Comparison of ENCODE assay signal across 19 cellular contexts in the genomic region with DNA sequence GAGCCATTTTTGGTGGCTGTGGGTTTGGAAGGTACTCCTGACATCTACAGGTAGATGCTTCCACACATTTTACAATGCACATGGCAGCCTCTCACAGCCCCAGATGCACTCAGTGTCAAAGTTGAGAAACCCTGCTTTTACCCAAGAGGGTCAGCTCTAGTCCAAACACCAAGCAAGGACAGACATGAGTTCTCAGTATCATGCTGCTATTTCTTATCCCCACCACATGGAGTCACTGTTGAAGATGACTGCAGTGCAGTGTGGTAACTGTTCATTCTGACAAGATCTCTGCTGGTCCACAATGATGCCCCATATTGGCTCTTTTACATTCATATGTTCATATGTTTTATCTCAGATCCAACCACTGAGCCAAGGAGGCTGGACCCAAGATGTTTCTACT. TPM values are rescaled to one million over a fixed set of nuclear protein-coding genes. Genes with fewer than 3 reads are reported as not detected.
DNase-seq lines count a peak whose midpoint lies in the region; TF ChIP-seq lines count a peak whose summit lies in the region.
"Had no signal": no experiment of that assay in that cellular context is flagged by ENCODE, and none has a peak within 500 bp of the region (broad histone marks: within the 10 kb centered on the region; RNA-seq: fewer than 3 reads in every experiment).

No MANE protein-coding gene starts in this region.

- peaks cover 17% of the 10 kb centered on the region for H3K9me3 ChIP-seq in endodermal cell (ENCODE audit: control insufficient read depth, low read length)
- H3K9me3 ChIP-seq in neural progenitor cell (ENCODE audit: low read depth), result no peaks in the 10 kb centered on the region
- H3K9me3 ChIP-seq: BE2C, Peyer's patch, SK-N-SH had no signal

- no peaks in the 10 kb centered on the region for H4K20me1 ChIP-seq in neural progenitor cell (ENCODE audit: low read depth)

- H3K4me2 ChIP-seq in neural progenitor cell, result no peak overlapping the region
- H3K4me2 ChIP-seq: SK-N-SH had no signal

- H3K36me3 ChIP-seq in endodermal cell (ENCODE audit: control insufficient read depth, insufficient read depth, low read length) (no peaks in the 10 kb centered on the region), neural progenitor cell (no peaks in the 10 kb centered on the region)
- H3K36me3 ChIP-seq: BE2C, Peyer's patch had no signal

- H3K9me3 Mint-ChIP-seq in endodermal cell (peaks cover 13% of the 10 kb centered on the region), neural progenitor cell (peaks cover 12% of the 10 kb centered on the region)
- peaks cover 12% of the 10 kb centered on the region for H3K9me3 Mint-ChIP-seq in activated naive CD8-positive, alpha-beta T cell treated with anti-CD3 and anti-CD28 coated beads for 36 hours

- no peak overlapping the region for H3K4me3 Mint-ChIP-seq in endodermal cell
- no peak overlapping the region for H3K4me3 Mint-ChIP-seq in neural progenitor cell
- no peak overlapping the region for H3K4me3 Mint-ChIP-seq in activated naive CD8-positive, alpha-beta T cell treated with anti-CD3 and anti-CD28 coated beads for 36 hours
- H3K4me3 Mint-ChIP-seq: CD4-positive, alpha-beta T cell had no signal

- DNase-seq in NAMALWA (ENCODE audit: low spot score) (peak; percentile 7), endodermal cell (no peak), neural progenitor cell (ENCODE audit: low spot score) (no peak), NCI-H774 (lab: John Stamatoyannopoulos, UW) (no peak), DMS79 (lab: John Stamatoyannopoulos, UW) (no peak)
- no peak for DNase-seq in activated naive CD8-positive, alpha-beta T cell treated with anti-CD3 and anti-CD28 coated beads for 36 hours
- DNase-seq: BE2C; CD4-positive, alpha-beta T cell; GF-D8; KG1; NCI-H1092; NCI-H146; NCI-H2081 treated with DMSO at 0.1 percent for 48 hours; NCI-H510A treated with DMSO at 0.1 percent for 48 hours; Peyer's patch; SHP77; SK-N-SH; T-helper 1 cell had no signal

- H3K9ac ChIP-seq in endodermal cell (ENCODE audit: extremely low read depth, low read length, poor library complexity, severe bottlenecking) (no peak overlapping the region), neural progenitor cell (no peak overlapping the region)
- H3K9ac ChIP-seq: SK-N-SH had no signal

- no peaks in the 10 kb centered on the region for H3K27me3 Mint-ChIP-seq in endodermal cell (ENCODE audit: insufficient read depth)
- H3K27me3 Mint-ChIP-seq in neural progenitor cell (ENCODE audit: insufficient read depth, low read depth), result peaks cover 6% of the 10 kb centered on the region
- no peaks in the 10 kb centered on the region for H3K27me3 Mint-ChIP-seq in activated naive CD8-positive, alpha-beta T cell treated with anti-CD3 and anti-CD28 coated beads for 36 hours

- H2AFZ ChIP-seq in neural progenitor cell (replicated peaks), result no peak overlapping the region

- H3K36me3 Mint-ChIP-seq in endodermal cell (ENCODE audit: low read depth), result no peaks in the 10 kb centered on the region
- no peaks in the 10 kb centered on the region for H3K36me3 Mint-ChIP-seq in neural progenitor cell
- no peaks in the 10 kb centered on the region for H3K36me3 Mint-ChIP-seq in activated naive CD8-positive, alpha-beta T cell treated with anti-CD3 and anti-CD28 coated beads for 36 hours

- no peaks in the 10 kb centered on the region for H3K4me1 Mint-ChIP-seq in endodermal cell
- H3K4me1 Mint-ChIP-seq in neural progenitor cell, result peaks cover 4% of the 10 kb centered on the region
- no peaks in the 10 kb centered on the region for H3K4me1 Mint-ChIP-seq in activated naive CD8-positive, alpha-beta T cell treated with anti-CD3 and anti-CD28 coated beads for 36 hours

- no peaks in the 10 kb centered on the region for H3K79me2 ChIP-seq in neural progenitor cell (ENCODE audit: low read depth)

- H3K27ac Mint-ChIP-seq in endodermal cell, result no peak overlapping the region
- H3K27ac Mint-ChIP-seq in neural progenitor cell, result no peak overlapping the region
- no peak overlapping the region for H3K27ac Mint-ChIP-seq in activated naive CD8-positive, alpha-beta T cell treated with anti-CD3 and anti-CD28 coated beads for 36 hours
- H3K27ac Mint-ChIP-seq: CD4-positive, alpha-beta T cell had no signal

- H3K27ac ChIP-seq in endodermal cell (ENCODE audit: low read depth, low read length) (no peak overlapping the region), neural progenitor cell (no peak overlapping the region)
- H3K27ac ChIP-seq: Peyer's patch had no signal

- H3K4me1 ChIP-seq in endodermal cell (ENCODE audit: control insufficient read depth, insufficient read depth, low read length) (no peaks in the 10 kb centered on the region), neural progenitor cell (no peaks in the 10 kb centered on the region)
- H3K4me1 ChIP-seq: BE2C, Peyer's patch had no signal

- TF ChIP-seq CTCF in GM12875 (IDR thresholded peaks at IDR 0.05; ENCODE audit: borderline replicate concordance, insufficient read depth, low read depth, low read length), result 0 out of 2 replicates have a peak, but pooled peaks have one; percentile 0
- peak; percentile 60 for TF ChIP-seq CTCF in endodermal cell (conservative IDR thresholded peaks at IDR 0.05)
- peak; percentile 18 for TF ChIP-seq CTCF in neural progenitor cell (IDR thresholded peaks at IDR 0.05)

- H3K4me3 ChIP-seq in GM12875 (ENCODE audit: low read depth, low read length) (no peak overlapping the region), endodermal cell (ENCODE audit: low read length) (no peak overlapping the region), neural progenitor cell (no peak overlapping the region)
- H3K4me3 ChIP-seq: Peyer's patch had no signal

- no peaks in the 10 kb centered on the region for H3F3A ChIP-seq in neural progenitor cell (ENCODE audit: low read depth)

- H3K27me3 ChIP-seq in endodermal cell (ENCODE audit: control insufficient read depth, insufficient read depth, low read length, poor library complexity, severe bottlenecking), result no peaks in the 10 kb centered on the region
- no peaks in the 10 kb centered on the region for H3K27me3 ChIP-seq in neural progenitor cell
- H3K27me3 ChIP-seq: BE2C, Peyer's patch had no signal

RNA-seq across cellular contexts. Expression of a gene that starts 50.5 kb away (rescaled TPM):
- total RNA-seq in endodermal cell (100 to 1,000 TPM; 122 to 172 TPM), neural progenitor cell (ENCODE audit: low replicate concordance) (50.3 and 70.7 TPM in 2 replicates)
- polyA plus RNA-seq in endodermal cell (2013, experiment 1 of 2), result 49.8 TPM
- polyA plus RNA-seq in endodermal cell (2013, experiment 2 of 2), result 45.5 TPM
- not detected for total RNA-seq in activated naive CD8-positive, alpha-beta T cell treated with anti-CD3 and anti-CD28 coated beads for 36 hours
- total RNA-seq: CD4-positive, alpha-beta T cell had no signal

Comparison
In these comparisons a context has a peak if more than half of its experiments do, and no peak if none do; other contexts are left out.
1. CTCF ChIP-seq: peak in every context shown above with its lines; median percentile 60 in endodermal cell; 18 in neural progenitor cell; 0 in GM12875.
2. RNA of a gene that starts 50.5 kb away (total RNA-seq): 122 to 172 TPM in endodermal cell and 50.3 to 70.7 TPM in neural progenitor cell; not detected in activated naive CD8-positive, alpha-beta T cell treated with anti-CD3 and anti-CD28 coated beads for 36 hours; every median in the first group is over 10 times any median in the second.